Comparison of ENCODE assay signal across 1 cellular context in genomic region chr2:84882415-84882738, GRCh38.
TF ChIP-seq lines count a peak whose summit lies in the region.

No MANE protein-coding gene starts in this region.

TF ChIP-seq in WTC11, 78 proteins besides CTCF, POLR2A, EP300 and RAD21 (continued from another document):
- TF ChIP-seq ATF2 (CRISPR knock-in tag; IDR thresholded peaks at IDR 0.05; ENCODE audit: borderline replicate concordance, low read depth) (no peak), NFE2L1 (CRISPR knock-in tag; IDR thresholded peaks at IDR 0.05) (no peak)
- TF ChIP-seq, protein P1, sequence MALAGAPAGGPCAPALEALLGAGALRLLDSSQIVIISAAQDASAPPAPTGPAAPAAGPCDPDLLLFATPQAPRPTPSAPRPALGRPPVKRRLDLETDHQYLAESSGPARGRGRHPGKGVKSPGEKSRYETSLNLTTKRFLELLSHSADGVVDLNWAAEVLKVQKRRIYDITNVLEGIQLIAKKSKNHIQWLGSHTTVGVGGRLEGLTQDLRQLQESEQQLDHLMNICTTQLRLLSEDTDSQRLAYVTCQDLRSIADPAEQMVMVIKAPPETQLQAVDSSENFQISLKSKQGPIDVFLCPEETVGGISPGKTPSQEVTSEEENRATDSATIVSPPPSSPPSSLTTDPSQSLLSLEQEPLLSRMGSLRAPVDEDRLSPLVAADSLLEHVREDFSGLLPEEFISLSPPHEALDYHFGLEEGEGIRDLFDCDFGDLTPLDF (CRISPR knock-in tag; IDR thresholded peaks at IDR 0.05) = no peak
TF ChIP-seq in WTC11: peak in this region for 0.
